Comparison of ENCODE assay signal across 8 cellular contexts in genomic region chr1:16896316-16897065, GRCh38. TPM values are rescaled to one million over a fixed set of nuclear protein-coding genes. Genes with fewer than 3 reads are reported as not detected.
DNase-seq lines count a peak whose midpoint lies in the region; ATAC-seq and TF ChIP-seq lines count a peak whose summit lies in the region.
"Not testable (repeated sequence)": the region's sequence is repeated elsewhere in the genome, so short reads cannot be mapped to it uniquely, and the experiment has no call there.

No MANE protein-coding gene starts in this region.

- peaks cover 12% of the 10 kb centered on the region for H3K4me1 ChIP-seq in CD4-positive, CD25-positive, alpha-beta regulatory T cell (ENCODE audit: control insufficient read depth, insufficient read depth, low read length, poor library complexity, severe bottlenecking)
- H3K4me1 ChIP-seq in muscle layer of colon (ENCODE audit: insufficient read depth, low read length), result not testable (repeated sequence)

- not testable (repeated sequence) for H3K36me3 Mint-ChIP-seq in CD4-positive, CD25-positive, alpha-beta regulatory T cell

- peak overlapping the region; percentile 45 for H3K4me3 ChIP-seq in CD4-positive, CD25-positive, alpha-beta regulatory T cell (ENCODE audit: low read depth, low read length)
- peak overlapping the region in 1 of 2 donors; percentile 42 for H3K4me3 ChIP-seq in muscle layer of colon (ENCODE audit: low read depth in 1 of 2, low read length in 2 of 2)

- not testable (repeated sequence) for H3K27me3 ChIP-seq in CD4-positive, CD25-positive, alpha-beta regulatory T cell (ENCODE audit: control insufficient read depth, insufficient read depth, low read length); muscle layer of colon (ENCODE audit: control insufficient read depth in 1 of 2, insufficient read depth in 2 of 2, low read length in 2 of 2)

- peak; percentile 4 to 10 for ATAC-seq in CD4-positive, CD25-positive, alpha-beta regulatory T cell (ENCODE audit: low read depth in 2 of 2)

- peaks cover 26% of the 10 kb centered on the region for H3K27me3 Mint-ChIP-seq in CD4-positive, CD25-positive, alpha-beta regulatory T cell

- H3K36me3 ChIP-seq in CD4-positive, CD25-positive, alpha-beta regulatory T cell (ENCODE audit: control insufficient read depth, insufficient read depth, low read length); muscle layer of colon (ENCODE audit: insufficient read depth, low read length): not testable (repeated sequence)

- peak overlapping the region; percentile 82 to 85 (median 84) for H3K4me3 Mint-ChIP-seq in CD4-positive, CD25-positive, alpha-beta regulatory T cell

- H3K9me3 Mint-ChIP-seq in CD4-positive, CD25-positive, alpha-beta regulatory T cell, result not testable (repeated sequence)

- H3K9me3 ChIP-seq in CD4-positive, CD25-positive, alpha-beta regulatory T cell (ENCODE audit: control insufficient read depth in 2 of 2, low read length in 2 of 2); muscle layer of colon (ENCODE audit: low read length): not testable (repeated sequence)

- peak; percentile 67 to 75 (median 71) for DNase-seq in CD4-positive, CD25-positive, alpha-beta regulatory T cell
- peak; percentile 94 for DNase-seq in HCEC 1CT
- peak; percentile 58 for DNase-seq in NCI-H146 treated with DMSO at 0.1 percent for 48 hours (lab: John Stamatoyannopoulos, UW; ENCODE audit: unreplicated experiment)
- peak; percentile 20 for DNase-seq in SKM-1 treated with dmso at 0.1 percent for 144 hours (lab: John Stamatoyannopoulos, UW; ENCODE audit: unreplicated experiment)
- peak; percentile 68 for DNase-seq in activated T-helper 9 cell treated with anti-CD3 and anti-CD28 coated beads, Interleukin-2, amount 50 U/mL, for 16 hours (ENCODE audit: low read depth)
- DNase-seq in erythroblast (lab: John Stamatoyannopoulos, UW), result peak; percentile 77 to 85
- peak; percentile 52 to 72 for DNase-seq in stimulated activated CD8-positive, alpha-beta memory T cell treated with anti-CD3 and anti-CD28 coated beads, Interleukin-15, amount 100 ng/mL, for 48 hours (ENCODE audit: low read depth in 2 of 2)

- peak overlapping the region; percentile 90 to 100 (median 100) for H3K27ac Mint-ChIP-seq in CD4-positive, CD25-positive, alpha-beta regulatory T cell

- peaks cover 3 to 41% (median 23%) of the 10 kb centered on the region in 4 donors for H3K4me1 Mint-ChIP-seq in CD4-positive, CD25-positive, alpha-beta regulatory T cell

- H3K27ac ChIP-seq in CD4-positive, CD25-positive, alpha-beta regulatory T cell (ENCODE audit: insufficient read depth, low read length, poor library complexity, severe bottlenecking), result peak overlapping the region; percentile 85
- peak overlapping the region; percentile 78 for H3K27ac ChIP-seq in muscle layer of colon (ENCODE audit: low read depth, low read length)

- peak overlapping the region; percentile 49 for H3K9ac ChIP-seq in muscle layer of colon (ENCODE audit: low read length)

- TF ChIP-seq POLR2A in erythroblast (IDR thresholded peaks at IDR 0.05; ENCODE audit: low read length), result peak; percentile 92

RNA-seq across cellular contexts. Expression of gene RNU1-2, which starts 0.7 kb away (rescaled TPM):
- 3,278 TPM for total RNA-seq in CD4-positive, CD25-positive, alpha-beta regulatory T cell
- 10 to 100 TPM in 1 of 4 donors, not detected in 3; 23.7 TPM for polyA plus RNA-seq in CD4-positive, CD25-positive, alpha-beta regulatory T cell

RNA-seq across cellular contexts. Expression of gene CROCC, which starts 25.2 kb away (rescaled TPM):
- total RNA-seq in CD4-positive, CD25-positive, alpha-beta regulatory T cell, result 46.1 TPM
- polyA plus RNA-seq in CD4-positive, CD25-positive, alpha-beta regulatory T cell, result 1 to 10 TPM; 3.9 to 5.2 (median 4.2) TPM

Comparison
In these comparisons a context has a peak if more than half of its experiments do, and no peak if none do; other contexts are left out.
1. DNase-seq: peak in every context shown above with its lines; median percentile 94 in HCEC 1CT; 81 in erythroblast; 71 in CD4-positive, CD25-positive, alpha-beta regulatory T cell; 68 in activated T-helper 9 cell treated with anti-CD3 and anti-CD28 coated beads, Interleukin-2, amount 50 U/mL, for 16 hours; 62 in stimulated activated CD8-positive, alpha-beta memory T cell treated with anti-CD3 and anti-CD28 coated beads, Interleukin-15, amount 100 ng/mL, for 48 hours; 58 in NCI-H146 treated with DMSO at 0.1 percent for 48 hours; 20 in SKM-1 treated with dmso at 0.1 percent for 144 hours.